In the genomic region with DNA sequence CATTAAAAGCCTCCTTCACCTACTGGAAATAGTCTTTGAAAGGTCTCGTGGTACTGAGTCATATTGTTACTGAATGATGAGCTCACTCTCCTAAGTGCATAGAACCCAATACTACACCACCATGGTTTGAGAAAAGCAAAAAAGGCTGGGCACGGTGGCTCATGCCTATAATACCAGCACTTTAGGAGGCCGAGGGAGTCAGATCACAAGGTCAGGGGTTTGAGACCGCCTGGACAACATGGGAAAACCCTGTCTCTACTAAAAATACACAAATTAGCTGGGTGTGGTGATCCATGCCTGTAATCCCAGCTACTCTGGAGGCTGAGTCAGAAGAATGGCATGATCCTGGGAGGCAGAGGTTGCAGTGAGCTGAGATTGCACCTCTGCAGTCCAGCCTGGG, we compare ENCODE assay signal across 1 cellular context.
TF ChIP-seq lines count a peak whose summit lies in the region.

No MANE protein-coding gene starts in this region.

TF ChIP-seq in K562, 482 proteins besides CTCF, POLR2A, EP300 and RAD21:
- TF ChIP-seq MAFK (IDR thresholded peaks at IDR 0.05; ENCODE audit: low read length) (no peak), JUN (IDR thresholded peaks at IDR 0.05; ENCODE audit: borderline replicate concordance, low read depth, low read length) (0 out of 2 replicates have a peak, but pooled peaks have one; percentile 4), JUN (CRISPR knock-in tag; IDR thresholded peaks at IDR 0.05; ENCODE audit: borderline replicate concordance) (no peak), BHLHE40 (IDR thresholded peaks at IDR 0.05; ENCODE audit: low read length) (no peak), FOSL1 (tag; conservative IDR thresholded peaks at IDR 0.05) (peak; percentile 63), ZNF24 (IDR thresholded peaks at IDR 0.05) (no peak), MYBL2 (IDR thresholded peaks at IDR 0.05; ENCODE audit: low read depth) (no peak), MYBL2 (CRISPR knock-in tag; IDR thresholded peaks at IDR 0.05; ENCODE audit: borderline replicate concordance) (no peak), ZNF3 (CRISPR knock-in tag; IDR thresholded peaks at IDR 0.05) (no peak), CC2D1A (IDR thresholded peaks at IDR 0.05) (no peak), CREBBP (IDR thresholded peaks at IDR 0.05; ENCODE audit: low read depth, low read length) (no peak), TAL1 (IDR thresholded peaks at IDR 0.05) (no peak), PTRF (tag; IDR thresholded peaks at IDR 0.05) (no peak), RBM15 (IDR thresholded peaks at IDR 0.05; ENCODE audit: insufficient read depth, low read length) (no peak), RBM25 (IDR thresholded peaks at IDR 0.05; ENCODE audit: low read depth, low read length, severe bottlenecking) (no peak)
- TF ChIP-seq, protein P1, sequence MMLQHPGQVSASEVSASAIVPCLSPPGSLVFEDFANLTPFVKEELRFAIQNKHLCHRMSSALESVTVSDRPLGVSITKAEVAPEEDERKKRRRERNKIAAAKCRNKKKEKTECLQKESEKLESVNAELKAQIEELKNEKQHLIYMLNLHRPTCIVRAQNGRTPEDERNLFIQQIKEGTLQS (IDR thresholded peaks at IDR 0.05): peak; percentile 81
- TF ChIP-seq, protein P1 (CRISPR knock-in tag; conservative IDR thresholded peaks at IDR 0.05): no peak
- TF ChIP-seq, protein P2, sequence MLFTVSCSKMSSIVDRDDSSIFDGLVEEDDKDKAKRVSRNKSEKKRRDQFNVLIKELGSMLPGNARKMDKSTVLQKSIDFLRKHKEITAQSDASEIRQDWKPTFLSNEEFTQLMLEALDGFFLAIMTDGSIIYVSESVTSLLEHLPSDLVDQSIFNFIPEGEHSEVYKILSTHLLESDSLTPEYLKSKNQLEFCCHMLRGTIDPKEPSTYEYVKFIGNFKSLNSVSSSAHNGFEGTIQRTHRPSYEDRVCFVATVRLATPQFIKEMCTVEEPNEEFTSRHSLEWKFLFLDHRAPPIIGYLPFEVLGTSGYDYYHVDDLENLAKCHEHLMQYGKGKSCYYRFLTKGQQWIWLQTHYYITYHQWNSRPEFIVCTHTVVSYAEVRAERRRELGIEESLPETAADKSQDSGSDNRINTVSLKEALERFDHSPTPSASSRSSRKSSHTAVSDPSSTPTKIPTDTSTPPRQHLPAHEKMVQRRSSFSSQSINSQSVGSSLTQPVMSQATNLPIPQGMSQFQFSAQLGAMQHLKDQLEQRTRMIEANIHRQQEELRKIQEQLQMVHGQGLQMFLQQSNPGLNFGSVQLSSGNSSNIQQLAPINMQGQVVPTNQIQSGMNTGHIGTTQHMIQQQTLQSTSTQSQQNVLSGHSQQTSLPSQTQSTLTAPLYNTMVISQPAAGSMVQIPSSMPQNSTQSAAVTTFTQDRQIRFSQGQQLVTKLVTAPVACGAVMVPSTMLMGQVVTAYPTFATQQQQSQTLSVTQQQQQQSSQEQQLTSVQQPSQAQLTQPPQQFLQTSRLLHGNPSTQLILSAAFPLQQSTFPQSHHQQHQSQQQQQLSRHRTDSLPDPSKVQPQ (CRISPR knock-in tag; IDR thresholded peaks at IDR 0.05; ENCODE audit: borderline replicate concordance): no peak
